Comparison of ENCODE assay signal across 8 cellular contexts in genomic region chr11:115501895-115502589, GRCh38. TPM values are rescaled to one million over a fixed set of nuclear protein-coding genes. Genes with fewer than 3 reads are reported as not detected.
A peak's percentile ranks its signal among the peaks of the same experiment; 100 is the strongest.
DNase-seq lines count a peak whose midpoint lies in the region; ATAC-seq and TF ChIP-seq lines count a peak whose summit lies in the region.

No MANE protein-coding gene starts in this region.

- H3K4me1 Mint-ChIP-seq in glutamatergic neuron (ENCODE audit: low read depth, unreplicated experiment), result peaks cover 25% of the 10 kb centered on the region

- intact Hi-C loops in ascending aorta (cut with DNase I), result loop anchor here (5.0 to 10.0 kb wide), 4 partner anchors 120 to 1730 kb away; partner anchors contain the start of genes USP28 and ZW10

- no peak overlapping the region for H3K18ac ChIP-seq in mesendoderm (ENCODE audit: low read length)

- H3K79me1 ChIP-seq in mesendoderm (ENCODE audit: low read length), result no peaks in the 10 kb centered on the region

- no peak overlapping the region for H2AK5ac ChIP-seq in mesendoderm (ENCODE audit: low read length)

- peak overlapping the region; percentile 80 for H3K56ac ChIP-seq in mesendoderm (ENCODE audit: low read length)

- peak overlapping the region; percentile 65 for H3K9ac ChIP-seq in mesendoderm (ENCODE audit: low read length)

- H3K27me3 ChIP-seq in ascending aorta, result no peaks in the 10 kb centered on the region
- peaks cover 21% of the 10 kb centered on the region for H3K27me3 ChIP-seq in mesendoderm (ENCODE audit: insufficient read depth, low read length, poor library complexity)

- no peak overlapping the region for H2BK5ac ChIP-seq in mesendoderm (ENCODE audit: low read length)

- no peaks in the 10 kb centered on the region for H3K9me3 ChIP-seq in ascending aorta

- H4K8ac ChIP-seq in mesendoderm (ENCODE audit: low read depth, low read length), result no peak overlapping the region

- H3K27ac ChIP-seq in ascending aorta (no peak overlapping the region), mesendoderm (ENCODE audit: low read depth, low read length) (no peak overlapping the region)

- peak overlapping the region; percentile 88 for H3K4me2 ChIP-seq in mesendoderm (ENCODE audit: low read length)

- no CpG with 5 or more reads among the region's 22 CpGs for WGBS in mesendoderm (ENCODE audit: extremely low coverage, insufficient coverage, low lambda C conversion rate)

- H2BK15ac ChIP-seq in mesendoderm (replicated peaks; ENCODE audit: low read depth), result no peak overlapping the region

- no peak for TF ChIP-seq CTCF in ascending aorta (IDR thresholded peaks at IDR 0.05)
- TF ChIP-seq CTCF in glutamatergic neuron (IDR thresholded peaks at IDR 0.05; ENCODE audit: partially characterized antibody, unreplicated experiment), result no peak

- H2BK120ac ChIP-seq in mesendoderm (ENCODE audit: low read depth, low read length), result no peak overlapping the region

- DNase-seq in COR-L47 (lab: John Stamatoyannopoulos, UW) (peak; percentile 27), ascending aorta (ENCODE audit: low spot score in 2 of 2) (no peak), mesendoderm (peak; percentile 38), ecto neural progenitor cell (ENCODE audit: low spot score) (no peak), glutamatergic neuron (no peak)
- no peak for DNase-seq in activated CD8-positive, alpha-beta memory T cell treated with anti-CD3 and anti-CD28 coated beads, Interleukin-2, amount 50 U/mL, for 4 hours

- no peak overlapping the region for H3K27ac Mint-ChIP-seq in glutamatergic neuron (ENCODE audit: unreplicated experiment)

- H3K27me3 Mint-ChIP-seq in glutamatergic neuron (ENCODE audit: unreplicated experiment), result peaks cover 4% of the 10 kb centered on the region

- no peaks in the 10 kb centered on the region for H3K79me2 ChIP-seq in mesendoderm (ENCODE audit: control insufficient read depth, insufficient read depth, low read length)

- peak; percentile 48 for ATAC-seq in HG02610 (IDR thresholded peaks at IDR 0.05; ENCODE audit: unreplicated experiment)
- ATAC-seq in HG02973 (IDR thresholded peaks at IDR 0.05; ENCODE audit: unreplicated experiment), result no peak

- no peak overlapping the region for H3K23ac ChIP-seq in mesendoderm (ENCODE audit: low read length)

- no peak overlapping the region for H3K4me3 Mint-ChIP-seq in glutamatergic neuron (ENCODE audit: unreplicated experiment)

- H3K4me3 ChIP-seq in ascending aorta, result peak overlapping the region; percentile 55 to 80
- H3K4me3 ChIP-seq in mesendoderm (ENCODE audit: low read length), result no peak overlapping the region

- no peaks in the 10 kb centered on the region for H3K36me3 ChIP-seq in ascending aorta
- no peaks in the 10 kb centered on the region for H3K36me3 ChIP-seq in mesendoderm (ENCODE audit: control insufficient read depth, insufficient read depth, low read length)

- peaks cover 12% of the 10 kb centered on the region for H3K9me3 Mint-ChIP-seq in glutamatergic neuron (ENCODE audit: unreplicated experiment)

- H3K36me3 Mint-ChIP-seq in glutamatergic neuron (ENCODE audit: unreplicated experiment), result no peaks in the 10 kb centered on the region

- no peak overlapping the region for H3K4ac ChIP-seq in mesendoderm (ENCODE audit: low read depth, low read length)

- H4K5ac ChIP-seq in mesendoderm (ENCODE audit: low read length), result no peak overlapping the region

- H3K4me1 ChIP-seq in ascending aorta (peaks cover 10 to 18% of the 10 kb centered on the region in 2 donors), mesendoderm (ENCODE audit: control insufficient read depth, low read depth, low read length) (peaks cover 3% of the 10 kb centered on the region)

RNA-seq across cellular contexts. Expression of gene CADM1, which starts 2.2 kb away (rescaled TPM):
- 2.4 TPM for total RNA-seq in ascending aorta
- polyA plus RNA-seq in mesendoderm (2013, experiment 1 of 2), result 11.2 TPM
- 12.3 TPM for polyA plus RNA-seq in mesendoderm (2013, experiment 2 of 2)
- total RNA-seq in glutamatergic neuron (ENCODE audit: unreplicated experiment), result 1,339 TPM

Comparison
In these comparisons a context has a peak if more than half of its experiments do, and no peak if none do; other contexts are left out.
1. DNase-seq: peak in COR-L47 (single experiment) and mesendoderm (single experiment); none in ascending aorta (0 of 2), ecto neural progenitor cell (single experiment), glutamatergic neuron (single experiment) and activated CD8-positive, alpha-beta memory T cell treated with anti-CD3 and anti-CD28 coated beads, Interleukin-2, amount 50 U/mL, for 4 hours (single experiment).
2. RNA of gene CADM1, which starts 2.2 kb away (total RNA-seq): 1,339 TPM in glutamatergic neuron (single experiment); 2.4 TPM in ascending aorta (single experiment); every median in the first group is over 100 times any median in the second.